ENCODE assay signal across 1 cellular context in genomic region chr14:30991408-30991807, GRCh38.
TF ChIP-seq lines count a peak whose summit lies in the region.

No MANE protein-coding gene starts in this region.

TF ChIP-seq in GM12878, 131 proteins besides CTCF, POLR2A, EP300 and RAD21:
- no peak for TF ChIP-seq ZBTB4 (CRISPR knock-in tag; IDR thresholded peaks at IDR 0.05)
